ENCODE assay signal across 14 cellular contexts in the genomic region with DNA sequence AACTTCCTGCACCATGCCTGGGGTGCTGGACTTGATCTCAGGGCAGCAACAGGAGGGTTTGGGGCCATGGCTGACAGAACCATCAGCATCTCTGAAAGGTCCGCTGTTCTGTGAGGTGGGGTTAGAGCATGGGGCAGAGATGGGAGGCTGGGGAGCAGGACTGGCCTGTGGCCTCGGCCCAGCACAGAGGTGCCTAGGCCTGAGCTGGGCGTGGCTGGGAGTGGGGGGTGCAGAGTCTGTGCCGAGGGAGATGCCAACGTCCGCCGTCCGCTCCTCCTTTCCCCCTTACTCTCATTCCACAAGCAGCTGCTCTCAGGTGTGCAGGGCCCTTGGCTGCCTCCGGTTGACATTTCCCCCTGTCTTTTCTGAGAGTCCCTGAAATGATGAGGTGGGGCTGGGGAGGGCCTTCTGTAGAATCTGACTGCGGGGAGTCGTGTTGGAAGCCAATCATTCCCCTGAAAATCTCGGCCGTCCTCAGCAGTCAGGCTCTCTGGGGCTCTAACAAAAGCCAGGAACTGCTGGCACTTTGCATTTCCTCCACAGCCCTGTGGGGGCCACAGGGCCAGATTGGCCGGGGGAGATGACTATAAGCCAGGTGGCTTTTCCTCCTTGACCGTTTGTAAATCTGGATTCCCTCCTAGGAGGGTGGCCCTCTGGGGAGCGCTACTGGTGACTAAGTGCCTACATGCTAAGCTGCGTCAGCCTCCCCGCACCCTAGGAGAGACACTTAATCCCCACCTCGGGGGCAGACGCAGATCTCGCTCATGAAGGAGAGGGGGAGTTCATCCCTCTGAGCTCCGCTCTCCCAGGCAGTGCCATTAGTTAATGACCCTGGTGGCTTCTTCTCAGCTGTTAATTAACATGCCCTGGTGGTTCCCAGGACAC. TPM values are rescaled to one million over a fixed set of nuclear protein-coding genes. Genes with fewer than 3 reads are reported as not detected.
A peak's percentile ranks its signal among the peaks of the same experiment; 100 is the strongest.
DNase-seq lines count a peak whose midpoint lies in the region; ATAC-seq and TF ChIP-seq lines count a peak whose summit lies in the region.
"Had no signal": no experiment of that assay in that cellular context is flagged by ENCODE, and none has a peak within 500 bp of the region (broad histone marks: within the 10 kb centered on the region; RNA-seq: fewer than 3 reads in every experiment).

No MANE protein-coding gene starts in this region.

- H3K4me3 ChIP-seq in iPS DF 6.9 (ENCODE audit: low read length) (no peak overlapping the region), smooth muscle cell (no peak overlapping the region)
- H3K4me3 ChIP-seq: heart right ventricle, K562, uterus had no signal

- DNase-seq in HK-2 (ENCODE audit: unreplicated experiment) (peak; percentile 56), iPS DF 6.9 (ENCODE audit: low read depth, low spot score) (peak; percentile 79), smooth muscle cell (lab: John Stamatoyannopoulos, UW; ENCODE audit: unreplicated experiment) (no peak), COR-L47 (lab: John Stamatoyannopoulos, UW) (no peak)
- DNase-seq: heart right ventricle; stimulated activated CD8-positive, alpha-beta memory T cell treated with anti-CD3 and anti-CD28 coated beads, Interleukin-4, amount 100 ng/mL, for 48 hours; uterus had no signal

- peaks cover 0 to 2% (median 0%) of the 10 kb centered on the region in 5 experiments for H3K9me3 Mint-ChIP-seq in brain
- H3K9me3 Mint-ChIP-seq: activated T-helper 17 cell treated with anti-CD3 and anti-CD28 coated beads, Interleukin-2, amount 50 U/mL, for 72 hours; central memory CD8-positive, alpha-beta T cell had no signal

- TF ChIP-seq CTCF in brain (conservative IDR thresholded peaks at IDR 0.05) (no peak), smooth muscle cell (IDR thresholded peaks at IDR 0.05; ENCODE audit: borderline replicate concordance, insufficient read depth, poor library complexity, severe bottlenecking) (no peak)

- H3K27me3 ChIP-seq in iPS DF 6.9 (ENCODE audit: control insufficient read depth, insufficient read depth, low read length) (no peaks in the 10 kb centered on the region), smooth muscle cell (ENCODE audit: low read depth) (no peaks in the 10 kb centered on the region)
- H3K27me3 ChIP-seq: heart right ventricle, uterus had no signal

- H3K79me2 ChIP-seq in smooth muscle cell (ENCODE audit: low read depth) = no peaks in the 10 kb centered on the region

- no peak overlapping the region for H3K9ac ChIP-seq in smooth muscle cell (ENCODE audit: low read depth)

- ATAC-seq in HG03097 (IDR thresholded peaks at IDR 0.05; ENCODE audit: low FRiP score, unreplicated experiment) (no peak), GM21723 (IDR thresholded peaks at IDR 0.05; ENCODE audit: unreplicated experiment) (no peak)
- ATAC-seq: activated T-helper 17 cell treated with anti-CD3 and anti-CD28 coated beads, Interleukin-2, amount 50 U/mL, for 72 hours; K562 had no signal

- H3K36me3 Mint-ChIP-seq in brain = peaks cover 37% of the 10 kb centered on the region

- peaks cover 3% of the 10 kb centered on the region for H3F3A ChIP-seq in smooth muscle cell (ENCODE audit: low read depth)

- no peak overlapping the region for H2AFZ ChIP-seq in smooth muscle cell (ENCODE audit: low read depth)

- H3K4me2 ChIP-seq in smooth muscle cell = no peak overlapping the region

- H3K4me1 ChIP-seq in iPS DF 6.9 (ENCODE audit: control insufficient read depth, insufficient read depth, low read length) (peaks cover 12% of the 10 kb centered on the region), smooth muscle cell (ENCODE audit: low read depth) (peaks cover 6% of the 10 kb centered on the region)

- peaks cover 37% of the 10 kb centered on the region for H3K4me1 Mint-ChIP-seq in brain
- H3K4me1 Mint-ChIP-seq: activated T-helper 17 cell treated with anti-CD3 and anti-CD28 coated beads, Interleukin-2, amount 50 U/mL, for 72 hours; central memory CD8-positive, alpha-beta T cell had no signal

- H3K27ac ChIP-seq in iPS DF 6.9 (ENCODE audit: low read length) (peak overlapping the region; percentile 17), smooth muscle cell (ENCODE audit: low read depth) (peak overlapping the region; percentile 52)
- H3K27ac ChIP-seq: heart right ventricle, uterus, VCaP had no signal

- no peaks in the 10 kb centered on the region for H3K27me3 Mint-ChIP-seq in brain
- H3K27me3 Mint-ChIP-seq: activated T-helper 17 cell treated with anti-CD3 and anti-CD28 coated beads, Interleukin-2, amount 50 U/mL, for 72 hours; central memory CD8-positive, alpha-beta T cell had no signal

- H3K4me3 Mint-ChIP-seq in brain = no peak overlapping the region
- H3K4me3 Mint-ChIP-seq: activated T-helper 17 cell treated with anti-CD3 and anti-CD28 coated beads, Interleukin-2, amount 50 U/mL, for 72 hours; central memory CD8-positive, alpha-beta T cell had no signal

- peak overlapping the region in 3 of 5 experiments; percentile 43 to 82 (median 48) for H3K27ac Mint-ChIP-seq in brain
- H3K27ac Mint-ChIP-seq: activated T-helper 17 cell treated with anti-CD3 and anti-CD28 coated beads, Interleukin-2, amount 50 U/mL, for 72 hours had no signal

- no peaks in the 10 kb centered on the region for H3K9me3 ChIP-seq in iPS DF 6.9 (ENCODE audit: control insufficient read depth, insufficient read depth, low read length)
- no peaks in the 10 kb centered on the region for H3K9me3 ChIP-seq in smooth muscle cell (replicated peaks; ENCODE audit: low read depth)
- H3K9me3 ChIP-seq: uterus had no signal

- no CpG with 5 or more reads among the region's 22 CpGs for WGBS in iPS DF 6.9 (ENCODE audit: insufficient coverage, insufficient read length)
- WGBS in smooth muscle cell (ENCODE audit: low lambda C conversion rate) = 64% methylated on average over 22 of the region's 22 CpGs

- peaks cover 14% of the 10 kb centered on the region for H3K36me3 ChIP-seq in iPS DF 6.9 (ENCODE audit: control insufficient read depth, insufficient read depth, low read length)
- no peaks in the 10 kb centered on the region for H3K36me3 ChIP-seq in smooth muscle cell (ENCODE audit: low read depth)
- H3K36me3 ChIP-seq: uterus had no signal

- no peaks in the 10 kb centered on the region for H4K20me1 ChIP-seq in smooth muscle cell (ENCODE audit: low read depth)

RNA-seq across cellular contexts. Expression of a gene that starts 41.2 kb away (rescaled TPM):
- polyA plus RNA-seq in brain (ENCODE audit: insufficient read depth, low read depth, low replicate concordance) (2.7 TPM), smooth muscle cell (6.7 and 7.5 TPM in 2 replicates)
- total RNA-seq in smooth muscle cell = 11.5 and 15.5 TPM in 2 replicates

RNA-seq across cellular contexts. Expression of a gene that starts 43.8 kb away (rescaled TPM):
- 2.3 TPM for polyA plus RNA-seq in brain (ENCODE audit: insufficient read depth, low read depth, low replicate concordance)
- 7.9 and 8.5 TPM in 2 replicates for total RNA-seq in smooth muscle cell
- polyA plus RNA-seq in smooth muscle cell = 6.2 and 6.9 TPM in 2 replicates

Comparison
In these comparisons a context has a peak if more than half of its experiments do, and no peak if none do; other contexts are left out.
1. DNase-seq: peak in HK-2 (single experiment) and iPS DF 6.9 (single experiment); none in smooth muscle cell (single experiment) and COR-L47 (single experiment).